1 cellular context compared by ENCODE assay signal in the genomic region with DNA sequence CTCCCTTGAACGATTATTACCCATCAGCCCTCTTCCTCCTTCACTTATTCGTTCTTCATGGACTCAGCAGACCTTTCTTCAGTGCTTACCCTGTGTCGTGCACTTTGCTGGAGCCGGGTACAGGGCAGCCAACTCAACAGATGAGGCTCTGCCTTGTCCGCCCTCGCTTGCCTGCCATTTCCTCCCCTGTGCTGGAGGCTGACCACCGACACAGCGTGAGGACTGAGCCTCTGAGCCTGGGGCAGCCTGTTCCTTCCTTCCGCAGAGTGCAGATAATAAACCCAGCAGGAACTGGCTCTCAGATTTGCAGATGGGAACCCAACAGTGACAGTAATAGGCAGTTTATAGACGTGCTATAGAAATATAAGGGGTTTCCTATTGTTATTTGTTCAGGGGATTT.
TF ChIP-seq lines count a peak whose summit lies in the region.

No MANE protein-coding gene starts in this region.

TF ChIP-seq in HCT116, 20 proteins besides CTCF, POLR2A, EP300 and RAD21:
- no peak for TF ChIP-seq EZH2phosphoT487 (IDR thresholded peaks at IDR 0.05; ENCODE audit: borderline replicate concordance)
- TF ChIP-seq, protein P1, sequence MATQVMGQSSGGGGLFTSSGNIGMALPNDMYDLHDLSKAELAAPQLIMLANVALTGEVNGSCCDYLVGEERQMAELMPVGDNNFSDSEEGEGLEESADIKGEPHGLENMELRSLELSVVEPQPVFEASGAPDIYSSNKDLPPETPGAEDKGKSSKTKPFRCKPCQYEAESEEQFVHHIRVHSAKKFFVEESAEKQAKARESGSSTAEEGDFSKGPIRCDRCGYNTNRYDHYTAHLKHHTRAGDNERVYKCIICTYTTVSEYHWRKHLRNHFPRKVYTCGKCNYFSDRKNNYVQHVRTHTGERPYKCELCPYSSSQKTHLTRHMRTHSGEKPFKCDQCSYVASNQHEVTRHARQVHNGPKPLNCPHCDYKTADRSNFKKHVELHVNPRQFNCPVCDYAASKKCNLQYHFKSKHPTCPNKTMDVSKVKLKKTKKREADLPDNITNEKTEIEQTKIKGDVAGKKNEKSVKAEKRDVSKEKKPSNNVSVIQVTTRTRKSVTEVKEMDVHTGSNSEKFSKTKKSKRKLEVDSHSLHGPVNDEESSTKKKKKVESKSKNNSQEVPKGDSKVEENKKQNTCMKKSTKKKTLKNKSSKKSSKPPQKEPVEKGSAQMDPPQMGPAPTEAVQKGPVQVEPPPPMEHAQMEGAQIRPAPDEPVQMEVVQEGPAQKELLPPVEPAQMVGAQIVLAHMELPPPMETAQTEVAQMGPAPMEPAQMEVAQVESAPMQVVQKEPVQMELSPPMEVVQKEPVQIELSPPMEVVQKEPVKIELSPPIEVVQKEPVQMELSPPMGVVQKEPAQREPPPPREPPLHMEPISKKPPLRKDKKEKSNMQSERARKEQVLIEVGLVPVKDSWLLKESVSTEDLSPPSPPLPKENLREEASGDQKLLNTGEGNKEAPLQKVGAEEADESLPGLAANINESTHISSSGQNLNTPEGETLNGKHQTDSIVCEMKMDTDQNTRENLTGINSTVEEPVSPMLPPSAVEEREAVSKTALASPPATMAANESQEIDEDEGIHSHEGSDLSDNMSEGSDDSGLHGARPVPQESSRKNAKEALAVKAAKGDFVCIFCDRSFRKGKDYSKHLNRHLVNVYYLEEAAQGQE (IDR thresholded peaks at IDR 0.05; ENCODE audit: low read depth), result no peak
- TF ChIP-seq SRF (IDR thresholded peaks at IDR 0.05; ENCODE audit: low read depth), result no peak
- TF ChIP-seq EGR1 (IDR thresholded peaks at IDR 0.05; ENCODE audit: low read depth), result no peak
- TF ChIP-seq, protein P2, sequence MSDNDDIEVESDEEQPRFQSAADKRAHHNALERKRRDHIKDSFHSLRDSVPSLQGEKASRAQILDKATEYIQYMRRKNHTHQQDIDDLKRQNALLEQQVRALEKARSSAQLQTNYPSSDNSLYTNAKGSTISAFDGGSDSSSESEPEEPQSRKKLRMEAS (IDR thresholded peaks at IDR 0.05), result no peak
- no peak for TF ChIP-seq ZBTB33 (IDR thresholded peaks at IDR 0.05; ENCODE audit: extremely low read depth, insufficient replicate concordance, low read length)
- TF ChIP-seq ELF1 (IDR thresholded peaks at IDR 0.05; ENCODE audit: borderline replicate concordance, low read depth), result no peak
TF ChIP-seq in HCT116: peak in this region for 0.
